ENCODE assay signal across 1 cellular context in genomic region chr4:144646523-144647094, GRCh38.
TF ChIP-seq lines count a peak whose summit lies in the region.

No MANE protein-coding gene starts in this region.

TF ChIP-seq in GM23338, 12 proteins besides CTCF, POLR2A, EP300 and RAD21 (continued from another document):
- TF ChIP-seq, protein P1, sequence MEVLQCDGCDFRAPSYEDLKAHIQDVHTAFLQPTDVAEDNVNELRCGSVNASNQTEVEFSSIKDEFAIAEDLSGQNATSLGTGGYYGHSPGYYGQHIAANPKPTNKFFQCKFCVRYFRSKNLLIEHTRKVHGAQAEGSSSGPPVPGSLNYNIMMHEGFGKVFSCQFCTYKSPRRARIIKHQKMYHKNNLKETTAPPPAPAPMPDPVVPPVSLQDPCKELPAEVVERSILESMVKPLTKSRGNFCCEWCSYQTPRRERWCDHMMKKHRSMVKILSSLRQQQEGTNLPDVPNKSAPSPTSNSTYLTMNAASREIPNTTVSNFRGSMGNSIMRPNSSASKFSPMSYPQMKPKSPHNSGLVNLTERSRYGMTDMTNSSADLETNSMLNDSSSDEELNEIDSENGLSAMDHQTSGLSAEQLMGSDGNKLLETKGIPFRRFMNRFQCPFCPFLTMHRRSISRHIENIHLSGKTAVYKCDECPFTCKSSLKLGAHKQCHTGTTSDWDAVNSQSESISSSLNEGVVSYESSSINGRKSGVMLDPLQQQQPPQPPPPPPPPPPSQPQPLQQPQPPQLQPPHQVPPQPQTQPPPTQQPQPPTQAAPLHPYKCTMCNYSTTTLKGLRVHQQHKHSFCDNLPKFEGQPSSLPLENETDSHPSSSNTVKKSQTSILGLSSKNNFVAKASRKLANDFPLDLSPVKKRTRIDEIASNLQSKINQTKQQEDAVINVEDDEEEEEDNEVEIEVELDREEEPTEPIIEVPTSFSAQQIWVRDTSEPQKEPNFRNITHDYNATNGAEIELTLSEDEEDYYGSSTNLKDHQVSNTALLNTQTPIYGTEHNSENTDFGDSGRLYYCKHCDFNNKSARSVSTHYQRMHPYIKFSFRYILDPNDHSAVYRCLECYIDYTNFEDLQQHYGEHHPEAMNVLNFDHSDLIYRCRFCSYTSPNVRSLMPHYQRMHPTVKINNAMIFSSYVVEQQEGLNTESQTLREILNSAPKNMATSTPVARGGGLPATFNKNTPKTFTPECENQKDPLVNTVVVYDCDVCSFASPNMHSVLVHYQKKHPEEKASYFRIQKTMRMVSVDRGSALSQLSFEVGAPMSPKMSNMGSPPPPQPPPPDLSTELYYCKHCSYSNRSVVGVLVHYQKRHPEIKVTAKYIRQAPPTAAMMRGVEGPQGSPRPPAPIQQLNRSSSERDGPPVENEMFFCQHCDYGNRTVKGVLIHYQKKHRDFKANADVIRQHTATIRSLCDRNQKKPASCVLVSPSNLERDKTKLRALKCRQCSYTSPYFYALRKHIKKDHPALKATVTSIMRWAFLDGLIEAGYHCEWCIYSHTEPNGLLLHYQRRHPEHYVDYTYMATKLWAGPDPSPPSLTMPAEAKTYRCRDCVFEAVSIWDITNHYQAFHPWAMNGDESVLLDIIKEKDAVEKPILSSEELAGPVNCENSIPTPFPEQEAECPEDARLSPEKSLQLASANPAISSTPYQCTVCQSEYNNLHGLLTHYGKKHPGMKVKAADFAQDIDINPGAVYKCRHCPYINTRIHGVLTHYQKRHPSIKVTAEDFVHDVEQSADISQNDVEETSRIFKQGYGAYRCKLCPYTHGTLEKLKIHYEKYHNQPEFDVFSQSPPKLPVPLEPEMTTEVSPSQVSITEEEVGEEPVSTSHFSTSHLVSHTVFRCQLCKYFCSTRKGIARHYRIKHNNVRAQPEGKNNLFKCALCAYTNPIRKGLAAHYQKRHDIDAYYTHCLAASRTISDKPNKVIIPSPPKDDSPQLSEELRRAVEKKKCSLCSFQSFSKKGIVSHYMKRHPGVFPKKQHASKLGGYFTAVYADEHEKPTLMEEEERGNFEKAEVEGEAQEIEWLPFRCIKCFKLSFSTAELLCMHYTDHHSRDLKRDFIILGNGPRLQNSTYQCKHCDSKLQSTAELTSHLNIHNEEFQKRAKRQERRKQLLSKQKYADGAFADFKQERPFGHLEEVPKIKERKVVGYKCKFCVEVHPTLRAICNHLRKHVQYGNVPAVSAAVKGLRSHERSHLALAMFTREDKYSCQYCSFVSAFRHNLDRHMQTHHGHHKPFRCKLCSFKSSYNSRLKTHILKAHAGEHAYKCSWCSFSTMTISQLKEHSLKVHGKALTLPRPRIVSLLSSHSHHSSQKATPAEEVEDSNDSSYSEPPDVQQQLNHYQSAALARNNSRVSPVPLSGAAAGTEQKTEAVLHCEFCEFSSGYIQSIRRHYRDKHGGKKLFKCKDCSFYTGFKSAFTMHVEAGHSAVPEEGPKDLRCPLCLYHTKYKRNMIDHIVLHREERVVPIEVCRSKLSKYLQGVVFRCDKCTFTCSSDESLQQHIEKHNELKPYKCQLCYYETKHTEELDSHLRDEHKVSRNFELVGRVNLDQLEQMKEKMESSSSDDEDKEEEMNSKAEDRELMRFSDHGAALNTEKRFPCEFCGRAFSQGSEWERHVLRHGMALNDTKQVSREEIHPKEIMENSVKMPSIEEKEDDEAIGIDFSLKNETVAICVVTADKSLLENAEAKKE (CRISPR knock-in tag; IDR thresholded peaks at IDR 0.05), result no peak
- peak; percentile 67 for TF ChIP-seq EZH2 (IDR thresholded peaks at IDR 0.05; ENCODE audit: low read depth, unreplicated experiment)
TF ChIP-seq in GM23338: peak in this region for 1.
